Comparison of ENCODE assay signal across 8 cellular contexts in genomic region chr2:240556553-240557100, GRCh38. TPM values are rescaled to one million over a fixed set of nuclear protein-coding genes. Genes with fewer than 3 reads are reported as not detected.
DNase-seq lines count a peak whose midpoint lies in the region; ATAC-seq and TF ChIP-seq lines count a peak whose summit lies in the region.

No MANE protein-coding gene starts in this region.

- H3K36me3 ChIP-seq in cardiac muscle cell: no peaks in the 10 kb centered on the region
- H3K36me3 ChIP-seq in Panc1 (ENCODE audit: control insufficient read depth, insufficient read depth, low read length): peaks cover 2% of the 10 kb centered on the region

- TF ChIP-seq CTCF in cardiac muscle cell (IDR thresholded peaks at IDR 0.05; ENCODE audit: low read depth, low read length): peak; percentile 68
- peak; percentile 90 for TF ChIP-seq CTCF in Panc1 (IDR thresholded peaks at IDR 0.05)

- H3K9me3 ChIP-seq in cardiac muscle cell (ENCODE audit: low read depth) (no peaks in the 10 kb centered on the region), Panc1 (ENCODE audit: control insufficient read depth, insufficient read depth, low read depth, low read length) (no peaks in the 10 kb centered on the region)

- no TSS peak for BruUV-seq in Panc1 (replicated peaks; lab: Mats Ljungman, UMichigan)

- H3K4me3 ChIP-seq in cardiac muscle cell (no peak overlapping the region), Panc1 (ENCODE audit: low read depth in 2 of 2, low read length in 2 of 2) (no peak overlapping the region)

- H3K27ac ChIP-seq in cardiac muscle cell (no peak overlapping the region), Panc1 (ENCODE audit: low read length) (peak overlapping the region; percentile 61)

- POLR2A ChIA-PET in Panc1 (lab: Charles Lee): no interaction called here

- in situ Hi-C loops in Panc1 (cut with HindIII; ENCODE audit: low pct_unique_long_range_greater_than_20kb, low sequenced_read_pairs): no loop called here

- DNase-seq in cardiac muscle cell (ENCODE audit: low read depth in 1 of 2, low spot score in 1 of 2) (peak; percentile 40 to 58), left ventricle myocardium superior (no peak), Panc1 (ENCODE audit: low read depth, low spot score) (no peak), iPS-NIHi11 (ENCODE audit: low spot score) (peak; percentile 77)
- DNase-seq in activated naive CD4-positive, alpha-beta T cell treated with anti-CD3 and anti-CD28 coated beads, Interleukin-2, amount 50 U/mL, for 16 hours: peak; percentile 70
- peak; percentile 55 for DNase-seq in stimulated activated CD8-positive, alpha-beta memory T cell treated with anti-CD3 and anti-CD28 coated beads, Interleukin-4, amount 100 ng/mL, for 24 hours (ENCODE audit: low read depth)

- H3K27me3 ChIP-seq in cardiac muscle cell: no peaks in the 10 kb centered on the region
- H3K27me3 ChIP-seq in Panc1 (ENCODE audit: control insufficient read depth, insufficient read depth, low read length): no peaks in the 10 kb centered on the region

- CTCF ChIA-PET in Panc1 (lab: Charles Lee): interaction anchor here (1.0 kb wide), 1 partner anchor 43 kb away, joined by 4 read pairs; no protein-coding TSS in a partner anchor

- intact Hi-C loops in left ventricle myocardium superior (cut with micrococcal nuclease) (no loop called here), Panc1 (cut with micrococcal nuclease; ENCODE audit: unreplicated experiment) (loop anchor here (5.0 kb wide), 1 partner anchor 44 kb away; no protein-coding TSS in a partner anchor)

- H3K4me1 ChIP-seq in cardiac muscle cell (ENCODE audit: low read depth) (peaks cover 4% of the 10 kb centered on the region), Panc1 (ENCODE audit: control insufficient read depth, insufficient read depth, low read length) (peaks cover 29% of the 10 kb centered on the region)

- ATAC-seq in left ventricle myocardium superior: no peak
- no peak for ATAC-seq in Panc1
- ATAC-seq in HG02642 (IDR thresholded peaks at IDR 0.05; ENCODE audit: poor library complexity, unreplicated experiment): no peak
- no peak for ATAC-seq in GM19463 (IDR thresholded peaks at IDR 0.05; ENCODE audit: unreplicated experiment)

RNA-seq across cellular contexts. Expression of gene ANKMY1, which starts 1.2 kb away (rescaled TPM):
- 6.9 and 10.8 TPM in 2 replicates for total RNA-seq in cardiac muscle cell
- polyA plus RNA-seq in cardiac muscle cell: 7.6 and 10.1 TPM in 2 replicates
- 5.1 TPM for total RNA-seq in left ventricle myocardium superior
- total RNA-seq in Panc1 (2021; ENCODE audit: unreplicated experiment): 19.5 TPM
- 19.4 TPM for polyA plus RNA-seq in Panc1 (2012; ENCODE audit: insufficient read length)

RNA-seq across cellular contexts. Expression of gene DUSP28, which starts 3.5 kb away (rescaled TPM):
- total RNA-seq in cardiac muscle cell (10.2 and 29.2 TPM in 2 replicates), left ventricle myocardium superior (13.2 TPM), Panc1 (2021; ENCODE audit: unreplicated experiment) (10.7 TPM)
- polyA plus RNA-seq in cardiac muscle cell: 22.1 and 24.9 TPM in 2 replicates
- polyA plus RNA-seq in Panc1 (2012; ENCODE audit: insufficient read length): 5.3 TPM

RNA-seq across cellular contexts. Expression of gene RNPEPL1, which starts 11.7 kb away (rescaled TPM):
- total RNA-seq in cardiac muscle cell (43.5 and 49.0 TPM in 2 replicates), left ventricle myocardium superior (105 TPM), Panc1 (2021; ENCODE audit: unreplicated experiment) (88.2 TPM)
- 59.7 and 61.2 TPM in 2 replicates for polyA plus RNA-seq in cardiac muscle cell
- polyA plus RNA-seq in Panc1 (2012; ENCODE audit: insufficient read length): 101 TPM

RNA-seq across cellular contexts. Expression of gene CAPN10, which starts 29.9 kb away (rescaled TPM):
- total RNA-seq in cardiac muscle cell (60.8 and 61.6 TPM in 2 replicates), left ventricle myocardium superior (51.2 TPM), Panc1 (2021; ENCODE audit: unreplicated experiment) (38.6 TPM)
- polyA plus RNA-seq in cardiac muscle cell: 57.9 and 62.8 TPM in 2 replicates
- polyA plus RNA-seq in Panc1 (2012; ENCODE audit: insufficient read length): 31.9 TPM

Comparison
In these comparisons a context has a peak if more than half of its experiments do, and no peak if none do; other contexts are left out.
1. DNase-seq: peak in cardiac muscle cell (2 of 2), activated naive CD4-positive, alpha-beta T cell treated with anti-CD3 and anti-CD28 coated beads, Interleukin-2, amount 50 U/mL, for 16 hours (single experiment), iPS-NIHi11 (single experiment) and stimulated activated CD8-positive, alpha-beta memory T cell treated with anti-CD3 and anti-CD28 coated beads, Interleukin-4, amount 100 ng/mL, for 24 hours (single experiment); none in left ventricle myocardium superior (single experiment) and Panc1 (single experiment).